1 cellular context compared by ENCODE assay signal in genomic region chr1:156898151-156898550, GRCh38.
A peak's percentile ranks its signal among the peaks of the same experiment; 100 is the strongest.
TF ChIP-seq lines count a peak whose summit lies in the region.

No MANE protein-coding gene starts in this region.

TF ChIP-seq in HepG2, 621 proteins besides CTCF, POLR2A, EP300 and RAD21:
- TF ChIP-seq KLF16 (CRISPR knock-in tag; IDR thresholded peaks at IDR 0.05): no peak
- TF ChIP-seq KIAA2018 (CRISPR knock-in tag; IDR thresholded peaks at IDR 0.05; ENCODE audit: borderline replicate concordance): no peak
- no peak for TF ChIP-seq ZNF142 (CRISPR knock-in tag; IDR thresholded peaks at IDR 0.05)
- no peak for TF ChIP-seq ZFP36 (IDR thresholded peaks at IDR 0.05; ENCODE audit: borderline replicate concordance, low read depth, low read length, partially characterized antibody)
- TF ChIP-seq KMT2A (CRISPR knock-in tag; IDR thresholded peaks at IDR 0.05): no peak
- no peak for TF ChIP-seq ZNF101 (CRISPR knock-in tag; IDR thresholded peaks at IDR 0.05; ENCODE audit: borderline replicate concordance, low read depth)
- peak; percentile 60 for TF ChIP-seq TEAD3 (CRISPR knock-in tag; optimal IDR thresholded peaks at IDR 0.05; ENCODE audit: borderline replicate concordance)
- TF ChIP-seq HOXD1 (CRISPR knock-in tag; IDR thresholded peaks at IDR 0.05): no peak
- no peak for TF ChIP-seq ZBTB3 (CRISPR knock-in tag; IDR thresholded peaks at IDR 0.05; ENCODE audit: borderline replicate concordance, low read depth)
- TF ChIP-seq SAP130 (CRISPR knock-in tag; IDR thresholded peaks at IDR 0.05; ENCODE audit: low read depth): 0 out of 2 replicates have a peak, but pooled peaks have one; percentile 28
- TF ChIP-seq ZNF687 (CRISPR knock-in tag; IDR thresholded peaks at IDR 0.05): peak; percentile 57
- peak; percentile 38; the same call in 1 of the 2 replicates for TF ChIP-seq TFDP2 (CRISPR knock-in tag; IDR thresholded peaks at IDR 0.05)
TF ChIP-seq in HepG2: peak in this region for 4.
